Comparison of ENCODE assay signal across 13 cellular contexts in genomic region chr5:132501961-132502931, GRCh38. TPM values are rescaled to one million over a fixed set of nuclear protein-coding genes. Genes with fewer than 3 reads are reported as not detected.
DNase-seq lines count a peak whose midpoint lies in the region; TF ChIP-seq lines count a peak whose summit lies in the region.
"Had no signal": no experiment of that assay in that cellular context is flagged by ENCODE, and none has a peak within 500 bp of the region (broad histone marks: within the 10 kb centered on the region; RNA-seq: fewer than 3 reads in every experiment).

No MANE protein-coding gene starts in this region.

- H3K9me3 Mint-ChIP-seq in osteocyte (ENCODE audit: unreplicated experiment) (no peaks in the 10 kb centered on the region), endodermal cell (no peaks in the 10 kb centered on the region)
- H3K9me3 Mint-ChIP-seq in T-helper 2 cell treated with Interferon-gamma antibody and Interleukin-4, amounts not matched to agents 5 μg/mL and 100 μg/mL, for 36 hours = no peaks in the 10 kb centered on the region
- H3K9me3 Mint-ChIP-seq: CD4-positive, alpha-beta T cell; nephron had no signal

- POLR2A ChIA-PET in RWPE1 (lab: Yijun Ruan, JAX; ENCODE audit: low non-redundant PET) = no interaction called here

- CTCF ChIA-PET in RWPE1 (lab: Yijun Ruan, JAX) = interaction anchor here (0.5 to 2.8 kb wide), 8 partner anchors 9 to 312 kb away, joined by 3 to 19 read pairs (median 3); no protein-coding TSS in a partner anchor

- DNase-seq in EH (ENCODE audit: low read depth) = peak; percentile 52
- DNase-seq in RWPE1 (ENCODE audit: low spot score) = no peak
- peak; percentile 41 for DNase-seq in fibroblast of peridontal ligament (ENCODE audit: extremely low read depth)
- peak; percentile 59 for DNase-seq in osteocyte (ENCODE audit: extremely low spot score, unreplicated experiment)
- DNase-seq in HK-2 (ENCODE audit: unreplicated experiment) = no peak
- no peak for DNase-seq in endodermal cell
- DNase-seq in T-helper 2 cell treated with Interferon-gamma antibody and Interleukin-4, amounts not matched to agents 5 μg/mL and 100 μg/mL, for 36 hours (ENCODE audit: low spot score) = no peak
- DNase-seq in amniotic stem cell (lab: John Stamatoyannopoulos, UW) = no peak
- DNase-seq: CD4-positive, alpha-beta T cell; NCI-H1436; T-helper 17 cell had no signal

- 93 to 95% methylated on average over 4 to 10 of the region's 10 CpGs for WGBS in endodermal cell (ENCODE audit: insufficient coverage in 1 of 2, insufficient read length in 1 of 2), 2 experiments

- H3K4me3 Mint-ChIP-seq in osteocyte (ENCODE audit: unreplicated experiment) = no peak overlapping the region
- H3K4me3 Mint-ChIP-seq in endodermal cell = no peak overlapping the region
- H3K4me3 Mint-ChIP-seq in T-helper 2 cell treated with Interferon-gamma antibody and Interleukin-4, amounts not matched to agents 5 μg/mL and 100 μg/mL, for 36 hours = no peak overlapping the region
- H3K4me3 Mint-ChIP-seq: activated naive CD8-positive, alpha-beta T cell; CD4-positive, alpha-beta T cell; nephron; T-helper 17 cell had no signal

- H3K36me3 ChIP-seq in endodermal cell (ENCODE audit: control insufficient read depth, insufficient read depth, low read length) = no peaks in the 10 kb centered on the region

- H3K9me3 ChIP-seq in endodermal cell (ENCODE audit: control insufficient read depth, low read length) = no peaks in the 10 kb centered on the region

- no peak overlapping the region for H3K4me3 ChIP-seq in endodermal cell (ENCODE audit: low read length)

- H3K27ac ChIP-seq in RWPE1 (peak overlapping the region; percentile 95), endodermal cell (ENCODE audit: low read depth, low read length) (no peak overlapping the region)

- no peak overlapping the region for H3K9ac ChIP-seq in endodermal cell (ENCODE audit: extremely low read depth, low read length, poor library complexity, severe bottlenecking)

- H3K4me1 ChIP-seq in endodermal cell (ENCODE audit: control insufficient read depth, insufficient read depth, low read length) = no peaks in the 10 kb centered on the region

- H3K4me1 Mint-ChIP-seq in osteocyte (ENCODE audit: unreplicated experiment) = peaks cover 51% of the 10 kb centered on the region
- H3K4me1 Mint-ChIP-seq in endodermal cell = peaks cover 11% of the 10 kb centered on the region
- peaks cover 24% of the 10 kb centered on the region for H3K4me1 Mint-ChIP-seq in T-helper 2 cell treated with Interferon-gamma antibody and Interleukin-4, amounts not matched to agents 5 μg/mL and 100 μg/mL, for 36 hours (ENCODE audit: low read depth)

- H3K27me3 ChIP-seq in endodermal cell (ENCODE audit: control insufficient read depth, insufficient read depth, low read length, poor library complexity, severe bottlenecking) = no peaks in the 10 kb centered on the region

- H3K27ac Mint-ChIP-seq in osteocyte (ENCODE audit: unreplicated experiment) (peak overlapping the region; percentile 31), endodermal cell (no peak overlapping the region)
- H3K27ac Mint-ChIP-seq in T-helper 2 cell treated with Interferon-gamma antibody and Interleukin-4, amounts not matched to agents 5 μg/mL and 100 μg/mL, for 36 hours = no peak overlapping the region
- H3K27ac Mint-ChIP-seq: activated naive CD8-positive, alpha-beta T cell had no signal

- H3K36me3 Mint-ChIP-seq in osteocyte (ENCODE audit: unreplicated experiment) (no peaks in the 10 kb centered on the region), endodermal cell (ENCODE audit: low read depth) (no peaks in the 10 kb centered on the region)
- no peaks in the 10 kb centered on the region for H3K36me3 Mint-ChIP-seq in T-helper 2 cell treated with Interferon-gamma antibody and Interleukin-4, amounts not matched to agents 5 μg/mL and 100 μg/mL, for 36 hours (ENCODE audit: low read depth)
- H3K36me3 Mint-ChIP-seq: activated naive CD8-positive, alpha-beta T cell had no signal

- H3K27me3 Mint-ChIP-seq in osteocyte (ENCODE audit: unreplicated experiment) = no peaks in the 10 kb centered on the region
- no peaks in the 10 kb centered on the region for H3K27me3 Mint-ChIP-seq in endodermal cell (ENCODE audit: insufficient read depth)
- H3K27me3 Mint-ChIP-seq in T-helper 2 cell treated with Interferon-gamma antibody and Interleukin-4, amounts not matched to agents 5 μg/mL and 100 μg/mL, for 36 hours (ENCODE audit: low read depth) = peaks cover 6% of the 10 kb centered on the region

- TF ChIP-seq CTCF in RWPE1 (conservative IDR thresholded peaks at IDR 0.05; ENCODE audit: low read depth) = no peak
- TF ChIP-seq CTCF in osteocyte (IDR thresholded peaks at IDR 0.05) = no peak
- TF ChIP-seq CTCF in endodermal cell (conservative IDR thresholded peaks at IDR 0.05) = no peak

RNA-seq across cellular contexts. Expression of gene IRF1, which starts 11.7 kb away (rescaled TPM):
- 50.2 and 58.9 TPM in 2 replicates for total RNA-seq in osteocyte
- total RNA-seq in endodermal cell = 1 to 10 TPM; 5.6 to 7.3 TPM
- 2.2 TPM for polyA plus RNA-seq in endodermal cell (2013, experiment 1 of 2)
- polyA plus RNA-seq in endodermal cell (2013, experiment 2 of 2) = 4.5 TPM

RNA-seq across cellular contexts. Expression of gene IL5, which starts 41.1 kb away (rescaled TPM):
- total RNA-seq in osteocyte = not detected in 2 replicates
- total RNA-seq in endodermal cell = not detected
- polyA plus RNA-seq in endodermal cell (2013, experiment 1 of 2) = not detected
- not detected for polyA plus RNA-seq in endodermal cell (2013, experiment 2 of 2)
- total RNA-seq: CD4-positive, alpha-beta T cell; T-helper 17 cell had no signal

RNA-seq across cellular contexts. Expression of gene RAD50, which starts 54.5 kb away (rescaled TPM):
- total RNA-seq in osteocyte (24.7 and 27.5 TPM in 2 replicates), endodermal cell (10 to 100 TPM; 49.7 to 50.7 TPM)
- polyA plus RNA-seq in endodermal cell (2013, experiment 1 of 2) = 25.1 TPM
- 29.1 TPM for polyA plus RNA-seq in endodermal cell (2013, experiment 2 of 2)

Comparison
In these comparisons a context has a peak if more than half of its experiments do, and no peak if none do; other contexts are left out.
1. DNase-seq: peak in EH (single experiment), fibroblast of peridontal ligament (single experiment) and osteocyte (single experiment); none in RWPE1 (single experiment), HK-2 (single experiment), endodermal cell (single experiment), T-helper 2 cell treated with Interferon-gamma antibody and Interleukin-4, amounts not matched to agents 5 μg/mL and 100 μg/mL, for 36 hours (single experiment) and amniotic stem cell (single experiment).